7 cellular contexts compared by ENCODE assay signal in the genomic region with DNA sequence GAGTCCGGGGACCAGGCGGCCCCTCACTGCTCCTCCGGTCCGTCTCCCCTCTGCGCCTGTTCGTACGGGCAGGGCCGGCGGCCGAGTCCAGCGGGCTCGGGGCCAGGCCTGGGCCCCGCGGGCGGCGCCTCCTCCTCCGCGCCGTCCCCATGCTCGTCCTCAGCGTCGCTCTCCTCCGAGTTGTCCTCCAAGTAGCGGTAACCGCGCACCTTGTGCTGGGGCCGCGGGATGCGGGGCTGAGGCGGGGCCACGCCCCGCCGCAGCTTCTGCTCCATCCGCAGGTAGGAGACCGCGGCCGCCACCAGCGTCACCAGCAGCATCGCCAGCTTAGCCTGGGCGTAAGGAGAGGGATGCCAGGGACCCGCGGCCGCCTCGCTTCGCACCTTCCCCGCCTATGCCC. TPM values are rescaled to one million over a fixed set of nuclear protein-coding genes. Genes with fewer than 3 reads are reported as not detected.
"Had no signal": no experiment of that assay in that cellular context is flagged by ENCODE, and none has a peak within 500 bp of the region (broad histone marks: within the 10 kb centered on the region; RNA-seq: fewer than 3 reads in every experiment).

No MANE protein-coding gene starts in this region.

RNA-seq across cellular contexts. Expression of a gene that starts 37.3 kb away (rescaled TPM):
- total RNA-seq: natural killer cell treated with Interleukin-12 subunit alpha and Interleukin-12 subunit beta and Interleukin-15 and Interleukin-18, amount 100 ng/mL, for 72 hours; osteoblast; psoas muscle; right lobe of liver; spleen; subcutaneous adipose tissue; thoracic aorta had no signal
- polyA plus RNA-seq: psoas muscle had no signal
